ENCODE assay signal across 12 cellular contexts in the genomic region with DNA sequence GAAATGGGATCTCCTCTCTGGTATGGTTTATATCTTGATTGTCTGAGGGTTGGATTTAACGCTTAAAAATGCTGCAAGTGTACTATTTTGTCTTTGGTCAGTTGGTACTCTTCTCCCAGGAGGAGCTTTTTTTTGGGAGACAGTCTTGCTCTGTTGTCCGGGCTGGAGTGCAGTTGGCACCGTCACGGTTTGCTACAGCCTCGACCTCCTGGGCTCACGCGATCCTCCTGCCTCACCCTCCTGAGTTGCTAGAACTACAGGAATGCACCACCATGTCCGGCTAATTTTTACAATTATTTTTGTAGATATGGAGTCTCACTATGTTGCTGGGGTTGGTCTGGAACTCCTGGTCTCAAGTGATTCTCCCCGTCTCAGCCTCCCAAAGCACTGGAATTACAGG.
DNase-seq lines count a peak whose midpoint lies in the region; ATAC-seq and TF ChIP-seq lines count a peak whose summit lies in the region.
"Had no signal": no experiment of that assay in that cellular context is flagged by ENCODE, and none has a peak within 500 bp of the region (broad histone marks: within the 10 kb centered on the region; RNA-seq: fewer than 3 reads in every experiment).

No MANE protein-coding gene starts in this region.

- in situ Hi-C loops in IMR-90 (cut with MboI; ENCODE audit: low sequenced_read_pairs) = no loop called here

- no peak overlapping the region for H2BK120ac ChIP-seq in IMR-90 (ENCODE audit: low read depth, low read length)

- intact Hi-C loops in IMR-90 (cut with micrococcal nuclease) (no loop called here), breast epithelium (cut with DNase I; ENCODE audit: low total_unique reads) (no loop called here)

- 93% methylated on average over 2 of the region's 9 CpGs; no CpG with 5 or more reads in 1 of the 2 experiments for WGBS in IMR-90 (ENCODE audit: extremely low coverage in 2 of 2, insufficient read length in 1 of 2), 2 experiments
- WGBS in mesodermal cell (ENCODE audit: insufficient coverage in 2 of 2), 2 experiments = 93 to 100% methylated on average over 5 to 7 of the region's 9 CpGs

- no peak overlapping the region for H3K4me2 ChIP-seq in IMR-90 (ENCODE audit: low read depth, low read length)

- H3K9ac ChIP-seq in IMR-90 (ENCODE audit: low read depth, low read length) = no peak overlapping the region; the same call in 1 of the 2 replicates
- H3K9ac ChIP-seq in subcutaneous abdominal adipose tissue (ENCODE audit: low read length in 5 of 5) = peak overlapping the region in 1 of 5 donors; percentile 69

- H2AK5ac ChIP-seq in IMR-90 (ENCODE audit: low read depth, low read length) = peak overlapping the region; percentile 55; the same call in 1 of the 2 replicates

- peaks cover 16% of the 10 kb centered on the region for H3K36me3 ChIP-seq in IMR-90 (ENCODE audit: control insufficient read depth, insufficient read depth, low read length)
- no peaks in the 10 kb centered on the region for H3K36me3 ChIP-seq in breast epithelium
- peaks cover 66% of the 10 kb centered on the region for H3K36me3 ChIP-seq in mesodermal cell (ENCODE audit: control insufficient read depth, insufficient read depth, low read length)
- peaks cover 3 to 8% (median 5%) of the 10 kb centered on the region in 5 donors for H3K36me3 ChIP-seq in subcutaneous abdominal adipose tissue (ENCODE audit: control insufficient read depth in 5 of 5, insufficient read depth in 5 of 5, low read length in 5 of 5)

- POLR2A ChIA-PET in IMR-90 (lab: Charles Lee; ENCODE audit: unreplicated experiment) = no interaction called here

- H3K79me1 ChIP-seq in IMR-90 (ENCODE audit: low read depth in 1 of 2, low read length in 2 of 2) = peaks cover 43 to 83% of the 10 kb centered on the region in 2 experiments

- H3K18ac ChIP-seq in IMR-90 (ENCODE audit: low read depth, low read length) = peak overlapping the region; percentile 2

- no peak overlapping the region for H3K23ac ChIP-seq in IMR-90 (ENCODE audit: low read depth, low read length)

- no peak overlapping the region for H4K91ac ChIP-seq in IMR-90 (ENCODE audit: insufficient read depth, low read depth, low read length)

- H4K8ac ChIP-seq in IMR-90 (ENCODE audit: low read depth in 2 of 2, low read length in 2 of 2) = no peak overlapping the region

- peaks cover 25% of the 10 kb centered on the region for H3K9me1 ChIP-seq in IMR-90 (ENCODE audit: insufficient read depth, low read length)

- peaks cover 72% of the 10 kb centered on the region for H4K20me1 ChIP-seq in IMR-90 (ENCODE audit: insufficient read depth, low read length)

- ATAC-seq in IMR-90 (ENCODE audit: low read depth) (no peak), GM21723 (IDR thresholded peaks at IDR 0.05; ENCODE audit: unreplicated experiment) (no peak), GM21390 (IDR thresholded peaks at IDR 0.05; ENCODE audit: unreplicated experiment) (no peak)
- ATAC-seq: effector memory CD8-positive, alpha-beta T cell had no signal

- TF ChIP-seq POLR2A in IMR-90 (IDR thresholded peaks at IDR 0.05; ENCODE audit: low read depth, low read length) (no peak), breast epithelium (IDR thresholded peaks at IDR 0.05) (no peak)

- peak overlapping the region; percentile 54; the same call in 1 of the 2 replicates for H3K4ac ChIP-seq in IMR-90 (ENCODE audit: low read depth, low read length)

- H3K9me3 ChIP-seq in IMR-90 (ENCODE audit: control insufficient read depth, insufficient read depth, low read length) (no peaks in the 10 kb centered on the region), breast epithelium (no peaks in the 10 kb centered on the region), mesodermal cell (ENCODE audit: control insufficient read depth, low read length) (no peaks in the 10 kb centered on the region), subcutaneous abdominal adipose tissue (ENCODE audit: control insufficient read depth in 5 of 5, low read length in 5 of 5) (no peaks in the 10 kb centered on the region)

- no peak for TF ChIP-seq CTCF in IMR-90 (conservative IDR thresholded peaks at IDR 0.05; ENCODE audit: low read depth, low read length)
- TF ChIP-seq CTCF in breast epithelium (IDR thresholded peaks at IDR 0.05) = no peak

- H3K56ac ChIP-seq in IMR-90 (ENCODE audit: extremely low read depth, insufficient read depth, low read length) = no peak overlapping the region

- no peak for TF ChIP-seq RAD21 in IMR-90 (IDR thresholded peaks at IDR 0.05; ENCODE audit: low read length)

- H4K5ac ChIP-seq in IMR-90 (ENCODE audit: low read depth, low read length) = peak overlapping the region; percentile 47; the same call in 1 of the 2 replicates

- peak overlapping the region; percentile 68 for H3K14ac ChIP-seq in IMR-90 (replicated peaks; ENCODE audit: low read depth, low read length)

- peak overlapping the region; percentile 67 for H3K27ac ChIP-seq in IMR-90 (ENCODE audit: insufficient read depth, low read length)
- H3K27ac ChIP-seq in breast epithelium = peak overlapping the region; percentile 79 to 90
- peak overlapping the region; percentile 96 for H3K27ac ChIP-seq in mesodermal cell (ENCODE audit: low read depth, low read length, severe bottlenecking)
- peak overlapping the region; percentile 99 for H3K27ac ChIP-seq in subcutaneous abdominal adipose tissue (ENCODE audit: low read depth, low read length)
- H3K27ac ChIP-seq: C4-2B had no signal

- CTCF ChIA-PET in IMR-90 (lab: Yijun Ruan, JAX) = interaction anchor here (0.5 kb wide), 1 partner anchor 48 kb away, joined by 6 read pairs; no protein-coding TSS in a partner anchor

- no peak overlapping the region for H2BK20ac ChIP-seq in IMR-90 (ENCODE audit: low read depth, low read length)

- H3K4me3 ChIP-seq in IMR-90 (ENCODE audit: insufficient read depth, low read depth, low read length) (no peak overlapping the region), breast epithelium (no peak overlapping the region), mesodermal cell (ENCODE audit: extremely low read depth, insufficient read depth, low read length, poor library complexity, severe bottlenecking) (no peak overlapping the region), subcutaneous abdominal adipose tissue (ENCODE audit: low read depth in 1 of 5, low read length in 5 of 5) (no peak overlapping the region)

- dilution Hi-C loops in IMR-90 (cut with HindIII; ENCODE audit: low sequenced_read_pairs, unreplicated experiment) = no loop called here

- BruUV-seq in IMR-90 (replicated peaks; lab: Mats Ljungman, UMichigan) = no TSS peak

- H2BK5ac ChIP-seq in IMR-90 (ENCODE audit: low read depth, low read length, poor library complexity, severe bottlenecking) = peak overlapping the region; percentile 78

- DNase-seq in IMR-90 (no peak), breast epithelium (ENCODE audit: low spot score in 2 of 2) (no peak), NCI-H1092 (lab: John Stamatoyannopoulos, UW) (no peak)
- DNase-seq: activated CD4-positive, alpha-beta T cell treated with anti-CD3 and anti-CD28 coated beads for 48 hours; effector memory CD8-positive, alpha-beta T cell; head of caudate nucleus; occipital lobe had no signal

- H3K4me1 ChIP-seq in IMR-90 (ENCODE audit: control insufficient read depth, insufficient read depth, low read length) (peaks cover 35% of the 10 kb centered on the region), breast epithelium (peaks cover 0 to 9% of the 10 kb centered on the region in 2 donors), mesodermal cell (ENCODE audit: control insufficient read depth, insufficient read depth, low read length, poor library complexity, severe bottlenecking) (peaks cover 59% of the 10 kb centered on the region), subcutaneous abdominal adipose tissue (ENCODE audit: control insufficient read depth in 5 of 5, insufficient read depth in 5 of 5, low read length in 5 of 5) (peaks cover 7 to 66% (median 48%) of the 10 kb centered on the region in 5 donors)

- no peak overlapping the region for H2AFZ ChIP-seq in IMR-90 (replicated peaks; ENCODE audit: low read length, poor library complexity)

- no peaks in the 10 kb centered on the region for H3K27me3 ChIP-seq in IMR-90 (ENCODE audit: control insufficient read depth, insufficient read depth, low read length)
- H3K27me3 ChIP-seq in breast epithelium = no peaks in the 10 kb centered on the region
- H3K27me3 ChIP-seq in subcutaneous abdominal adipose tissue (ENCODE audit: control insufficient read depth in 5 of 5, insufficient read depth in 4 of 5, low read length in 5 of 5) = no peaks in the 10 kb centered on the region

- H2BK15ac ChIP-seq in IMR-90 (ENCODE audit: low read depth, low read length) = 0 out of 3 replicates have a peak overlapping the region, but pooled peaks have one; percentile 41

- H2AK9ac ChIP-seq in IMR-90 (replicated peaks; ENCODE audit: low read depth, low read length, poor library complexity) = no peak overlapping the region

TF ChIP-seq in IMR-90, 13 proteins besides CTCF, POLR2A, EP300 and RAD21:
- TF ChIP-seq MAFK (IDR thresholded peaks at IDR 0.05; ENCODE audit: low read depth, low read length) (no peak), CHD1 (IDR thresholded peaks at IDR 0.05; ENCODE audit: low read depth, low read length) (no peak), BHLHE40 (IDR thresholded peaks at IDR 0.05; ENCODE audit: low read depth, low read length) (no peak), CEBPB (IDR thresholded peaks at IDR 0.05; ENCODE audit: low read depth, low read length) (no peak), MXI1 (IDR thresholded peaks at IDR 0.05; ENCODE audit: borderline replicate concordance, low read depth, low read length) (no peak), NFE2L2 (IDR thresholded peaks at IDR 0.05; ENCODE audit: low read depth, low read length) (no peak), FOS (IDR thresholded peaks at IDR 0.05; ENCODE audit: low read depth, low read length) (no peak), RCOR1 (IDR thresholded peaks at IDR 0.05; ENCODE audit: insufficient replicate concordance, low read length) (no peak), MAZ (IDR thresholded peaks at IDR 0.05; ENCODE audit: borderline replicate concordance, low read depth, low read length) (no peak)
- TF ChIP-seq, protein P1, sequence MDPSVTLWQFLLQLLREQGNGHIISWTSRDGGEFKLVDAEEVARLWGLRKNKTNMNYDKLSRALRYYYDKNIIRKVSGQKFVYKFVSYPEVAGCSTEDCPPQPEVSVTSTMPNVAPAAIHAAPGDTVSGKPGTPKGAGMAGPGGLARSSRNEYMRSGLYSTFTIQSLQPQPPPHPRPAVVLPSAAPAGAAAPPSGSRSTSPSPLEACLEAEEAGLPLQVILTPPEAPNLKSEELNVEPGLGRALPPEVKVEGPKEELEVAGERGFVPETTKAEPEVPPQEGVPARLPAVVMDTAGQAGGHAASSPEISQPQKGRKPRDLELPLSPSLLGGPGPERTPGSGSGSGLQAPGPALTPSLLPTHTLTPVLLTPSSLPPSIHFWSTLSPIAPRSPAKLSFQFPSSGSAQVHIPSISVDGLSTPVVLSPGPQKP (IDR thresholded peaks at IDR 0.05; ENCODE audit: borderline replicate concordance, low read depth, low read length) = no peak
